ENCODE assay signal across 8 cellular contexts in genomic region chr2:199460101-199460671, GRCh38. TPM values are rescaled to one million over a fixed set of nuclear protein-coding genes. Genes with fewer than 3 reads are reported as not detected.
DNase-seq lines count a peak whose midpoint lies in the region; ATAC-seq and TF ChIP-seq lines count a peak whose summit lies in the region.

No MANE protein-coding gene starts in this region.

- H3K9me3 ChIP-seq in CD4-positive, alpha-beta T cell (ENCODE audit: control insufficient read depth, low read length) = peaks cover 21% of the 10 kb centered on the region
- H3K9me3 ChIP-seq in adipocyte (ENCODE audit: control insufficient read depth, low read length) (no peaks in the 10 kb centered on the region), left lung (no peaks in the 10 kb centered on the region), upper lobe of left lung (peaks cover 0 to 9% (median 0%) of the 10 kb centered on the region in 4 donors)

- H3K36me3 Mint-ChIP-seq in CD4-positive, alpha-beta T cell (ENCODE audit: low read depth) = peaks cover 13% of the 10 kb centered on the region
- H3K36me3 Mint-ChIP-seq in IgD-negative memory B cell = peaks cover 3% of the 10 kb centered on the region

- H3K27me3 ChIP-seq in CD4-positive, alpha-beta T cell (ENCODE audit: control insufficient read depth, insufficient read depth, low read length) = peaks cover 80% of the 10 kb centered on the region
- peaks cover 11% of the 10 kb centered on the region for H3K27me3 ChIP-seq in adipocyte (replicated peaks; ENCODE audit: control insufficient read depth, insufficient read depth, low read length)
- peaks cover 75 to 94% of the 10 kb centered on the region in 2 donors for H3K27me3 ChIP-seq in left lung
- H3K27me3 ChIP-seq in upper lobe of left lung = peaks cover 7 to 72% (median 57%) of the 10 kb centered on the region in 4 donors

- no peak for DNase-seq in CD4-positive, alpha-beta T cell
- DNase-seq in adipocyte (ENCODE audit: low read depth) = peak; percentile 77
- DNase-seq in left lung = no peak
- no peak for DNase-seq in upper lobe of left lung
- DNase-seq in NCI-H226 = no peak
- no peak for DNase-seq in epidermal melanocyte (ENCODE audit: insufficient read length, low spot score)
- DNase-seq in stimulated activated CD4-positive, alpha-beta T cell treated with anti-CD3 and anti-CD28 coated beads, Interleukin-4, amount 100 ng/mL, for 1 hour = no peak

- H3K27ac Mint-ChIP-seq in CD4-positive, alpha-beta T cell = peak overlapping the region; percentile 52
- H3K27ac Mint-ChIP-seq in IgD-negative memory B cell = peak overlapping the region; percentile 92 to 98 (median 95)

- WGBS in upper lobe of left lung, 2 donors = 9 to 14% methylated on average over 14 of the region's 14 CpGs

- H3K27ac ChIP-seq in CD4-positive, alpha-beta T cell (ENCODE audit: low read depth, low read length) = no peak overlapping the region
- H3K27ac ChIP-seq in left lung (no peak overlapping the region), upper lobe of left lung (no peak overlapping the region)

- peak overlapping the region; percentile 94 for H3K4me3 Mint-ChIP-seq in CD4-positive, alpha-beta T cell
- peak overlapping the region; percentile 91 to 99 (median 96) for H3K4me3 Mint-ChIP-seq in IgD-negative memory B cell

- no peak for ATAC-seq in CD4-positive, alpha-beta T cell (ENCODE audit: poor library complexity)
- ATAC-seq in left lung (no peak), upper lobe of left lung (ENCODE audit: low FRiP score in 2 of 2) (no peak)

- POLR2A ChIA-PET in CD4-positive, alpha-beta T cell (lab: Charles Lee) = no interaction called here

- intact Hi-C loops in CD4-positive, alpha-beta T cell (cut with DNase I, micrococcal nuclease) = loop anchor here in 1 of 2 experiments (10.0 kb wide), 2 partner anchors 1665 to 1755 kb away; partner anchors contain the start of gene MARS2
- intact Hi-C loops in left lung (cut with DNase I) = no loop called here

- peaks cover 3% of the 10 kb centered on the region for H3K9me3 Mint-ChIP-seq in CD4-positive, alpha-beta T cell
- peaks cover 4 to 10% (median 6%) of the 10 kb centered on the region in 3 donors for H3K9me3 Mint-ChIP-seq in IgD-negative memory B cell

- H3K4me3 ChIP-seq in adipocyte (ENCODE audit: low read length) = peak overlapping the region; percentile 98
- peak overlapping the region; percentile 66 to 79 for H3K4me3 ChIP-seq in left lung
- peak overlapping the region; percentile 67 to 99 (median 94) for H3K4me3 ChIP-seq in upper lobe of left lung

- no peak for TF ChIP-seq CTCF in CD4-positive, alpha-beta T cell (IDR thresholded peaks at IDR 0.05)
- TF ChIP-seq CTCF in left lung (IDR thresholded peaks at IDR 0.05) = no peak
- TF ChIP-seq CTCF in upper lobe of left lung (IDR thresholded peaks at IDR 0.05) = no peak

- peaks cover 36% of the 10 kb centered on the region for H3K4me1 Mint-ChIP-seq in CD4-positive, alpha-beta T cell (ENCODE audit: low read depth)
- peaks cover 16 to 19% (median 17%) of the 10 kb centered on the region in 3 donors for H3K4me1 Mint-ChIP-seq in IgD-negative memory B cell

- no peak for TF ChIP-seq POLR2A in upper lobe of left lung (IDR thresholded peaks at IDR 0.05)

- H3K4me1 ChIP-seq in adipocyte (ENCODE audit: control insufficient read depth, insufficient read depth, low read length) (peaks cover 27% of the 10 kb centered on the region), left lung (peaks cover 31 to 67% of the 10 kb centered on the region in 2 donors), upper lobe of left lung (peaks cover 59 to 73% (median 65%) of the 10 kb centered on the region in 4 donors)

- peaks cover 80% of the 10 kb centered on the region for H3K27me3 Mint-ChIP-seq in CD4-positive, alpha-beta T cell
- peaks cover 47% of the 10 kb centered on the region for H3K27me3 Mint-ChIP-seq in IgD-negative memory B cell

- no peaks in the 10 kb centered on the region for H3K36me3 ChIP-seq in adipocyte (ENCODE audit: control insufficient read depth, insufficient read depth, low read length, severe bottlenecking)
- no peaks in the 10 kb centered on the region for H3K36me3 ChIP-seq in left lung
- H3K36me3 ChIP-seq in upper lobe of left lung = no peaks in the 10 kb centered on the region

- peak overlapping the region; percentile 94 for H3K9ac ChIP-seq in adipocyte (ENCODE audit: low read length)

- CTCF ChIA-PET in CD4-positive, alpha-beta T cell (lab: Charles Lee) = interaction anchor here (0.6 kb wide), 1 partner anchor 456 kb away, joined by 5 read pairs; no protein-coding TSS in a partner anchor

- no peak for TF ChIP-seq EP300 in upper lobe of left lung (IDR thresholded peaks at IDR 0.05)

RNA-seq across cellular contexts. Expression of gene SATB2, which starts 2.4 kb away (rescaled TPM):
- not detected for total RNA-seq in CD4-positive, alpha-beta T cell
- polyA plus RNA-seq in IgD-negative memory B cell = not detected
- total RNA-seq in left lung (1 to 10 TPM; 4.0 to 4.5 TPM), upper lobe of left lung (1 to 10 TPM; 1.7 to 9.4 (median 3.1) TPM)
